ENCODE assay signal across 17 cellular contexts in genomic region chr16:86382067-86382773, GRCh38.
DNase-seq lines count a peak whose midpoint lies in the region; ATAC-seq, FAIRE-seq and TF ChIP-seq lines count a peak whose summit lies in the region.
"Had no signal": no experiment of that assay in that cellular context is flagged by ENCODE, and none has a peak within 500 bp of the region (broad histone marks: within the 10 kb centered on the region; RNA-seq: fewer than 3 reads in every experiment).

No MANE protein-coding gene starts in this region.

- H3K27me3 Mint-ChIP-seq in activated T-cell treated with anti-CD3 and anti-CD28 coated beads, Interleukin-2, amount 50 U/mL, for 4 hours (ENCODE audit: low read depth): peaks cover 10% of the 10 kb centered on the region

- 0% methylated on average over 11 of the region's 17 CpGs for WGBS in HepG2 (ENCODE audit: low lambda C conversion rate)
- 44% methylated on average over 7 of the region's 17 CpGs for WGBS in right lobe of liver (ENCODE audit: insufficient coverage, low coverage, low lambda C conversion rate, missing lambda C conversion rate)
- WGBS in neuronal stem cell (ENCODE audit: extremely low coverage in 2 of 2, insufficient read length in 2 of 2, insufficient replicate concordance in 1 of 2), 2 donors: no CpG with 5 or more reads among the region's 17 CpGs

- TF ChIP-seq RAD21 in HepG2 (CRISPR knock-in tag; IDR thresholded peaks at IDR 0.05): no peak

- no peaks in the 10 kb centered on the region for H3K9me3 Mint-ChIP-seq in activated T-cell treated with anti-CD3 and anti-CD28 coated beads, Interleukin-2, amount 50 U/mL, for 4 hours
- H3K9me3 Mint-ChIP-seq: HFFc6 had no signal

- H3K27me3 ChIP-seq in HepG2 (ENCODE audit: control insufficient read depth in 1 of 2, insufficient read depth in 2 of 2, low read length in 2 of 2): peaks cover 13 to 81% of the 10 kb centered on the region in 2 experiments; a peak in 4 of 5 replicates
- no peaks in the 10 kb centered on the region for H3K27me3 ChIP-seq in right lobe of liver
- H3K27me3 ChIP-seq in neuronal stem cell (ENCODE audit: control insufficient read depth in 3 of 3, insufficient read depth in 3 of 3, low read depth in 1 of 3, low read length in 3 of 3): peaks cover 0 to 22% (median 0%) of the 10 kb centered on the region in 3 experiments
- H3K27me3 ChIP-seq: BLaER1 had no signal

- no peaks in the 10 kb centered on the region for H3K36me3 Mint-ChIP-seq in activated T-cell treated with anti-CD3 and anti-CD28 coated beads, Interleukin-2, amount 50 U/mL, for 4 hours (ENCODE audit: insufficient read depth)
- H3K36me3 Mint-ChIP-seq: CD14-positive monocyte; CD4-positive, alpha-beta memory T cell had no signal

- H3K4me3 ChIP-seq in HepG2 (replicated peaks in 1 of 3; ENCODE audit: insufficient read depth in 1 of 3, low read depth in 2 of 3, low read length in 3 of 3) (no peak overlapping the region), right lobe of liver (no peak overlapping the region), neuronal stem cell (ENCODE audit: low read length in 2 of 2) (no peak overlapping the region)
- H3K4me3 ChIP-seq: BLaER1, GM23248 had no signal

- no peaks in the 10 kb centered on the region for H3K79me2 ChIP-seq in HepG2 (ENCODE audit: insufficient read depth, low read length)

- intact Hi-C loops in HepG2 (cut with micrococcal nuclease; ENCODE audit: unreplicated experiment): no loop called here
- intact Hi-C loops in right lobe of liver (cut with DNase I): no loop called here

- FAIRE-seq in HepG2 (lab: Jason Lieb, UNC) (no peak), urothelium cell line (lab: Jason Lieb, UNC) (no peak)
- FAIRE-seq: H54 had no signal

- H3K4me1 Mint-ChIP-seq in activated T-cell treated with anti-CD3 and anti-CD28 coated beads, Interleukin-2, amount 50 U/mL, for 4 hours (ENCODE audit: low read depth): no peaks in the 10 kb centered on the region
- H3K4me1 Mint-ChIP-seq: CD4-positive, alpha-beta memory T cell had no signal

- H3K9ac ChIP-seq in HepG2 (ENCODE audit: insufficient read depth, low read depth, low read length) (no peak overlapping the region), neuronal stem cell (ENCODE audit: low read depth, low read length, poor library complexity) (no peak overlapping the region)
- H3K9ac ChIP-seq: BLaER1, GM23248 had no signal

- no peak overlapping the region for H3K4me3 Mint-ChIP-seq in activated T-cell treated with anti-CD3 and anti-CD28 coated beads, Interleukin-2, amount 50 U/mL, for 4 hours
- H3K4me3 Mint-ChIP-seq: CD14-positive monocyte; CD4-positive, alpha-beta memory T cell; HFFc6 had no signal

- no peak overlapping the region for H2BK15ac ChIP-seq in neuronal stem cell (ENCODE audit: low read length)

- TF ChIP-seq EP300 in HepG2 (IDR thresholded peaks at IDR 0.05; ENCODE audit: low read depth in 2 of 2, low read length in 2 of 2): no peak
- TF ChIP-seq EP300 in HepG2 (CRISPR knock-in tag; IDR thresholded peaks at IDR 0.05; ENCODE audit: borderline replicate concordance): no peak

- H3K4me1 ChIP-seq in HepG2 (ENCODE audit: insufficient read depth, low read length) (no peaks in the 10 kb centered on the region), right lobe of liver (no peaks in the 10 kb centered on the region), neuronal stem cell (ENCODE audit: control insufficient read depth in 2 of 2, insufficient read depth in 1 of 2, low read depth in 1 of 2, low read length in 2 of 2) (peaks cover 0 to 13% of the 10 kb centered on the region in 2 donors)

- peak overlapping the region; percentile 42 for H2BK120ac ChIP-seq in neuronal stem cell (ENCODE audit: low read depth, low read length)

- no peak overlapping the region for H4K8ac ChIP-seq in neuronal stem cell (ENCODE audit: low read depth, low read length)

- H3K18ac ChIP-seq in neuronal stem cell (ENCODE audit: low read length): peak overlapping the region; percentile 74

- no peak overlapping the region for H2BK5ac ChIP-seq in neuronal stem cell (ENCODE audit: low read length)

- ATAC-seq in HepG2 (no peak), right lobe of liver (no peak)
- ATAC-seq in activated T-cell treated with anti-CD3 and anti-CD28 coated beads, Interleukin-2, amount 50 U/mL, for 4 hours: no peak
- ATAC-seq: HCT116 had no signal

- H3K23ac ChIP-seq in neuronal stem cell (ENCODE audit: low read depth, low read length, poor library complexity): peak overlapping the region; percentile 10

- POLR2A ChIA-PET in HepG2 (lab: Yijun Ruan, JAX): no interaction called here

- in situ Hi-C loops in HepG2 (cut with HindIII; ENCODE audit: extremely low pct_ligation_motif_present, low pct_unique_long_range_greater_than_20kb): no loop called here

- H2BK12ac ChIP-seq in neuronal stem cell (ENCODE audit: low read length): no peak overlapping the region

- H4K91ac ChIP-seq in neuronal stem cell (ENCODE audit: low read depth, low read length, poor library complexity): no peak overlapping the region

- BruUV-seq in HepG2 (replicated peaks; lab: Mats Ljungman, UMichigan): no TSS peak

- H2AK5ac ChIP-seq in neuronal stem cell (ENCODE audit: low read depth, low read length): peak overlapping the region; percentile 66

- H2AFZ ChIP-seq in HepG2 (ENCODE audit: low read length) (no peak overlapping the region), neuronal stem cell (ENCODE audit: low read length) (no peak overlapping the region)
- H2AFZ ChIP-seq: GM23248 had no signal

- H3K27ac ChIP-seq in HepG2 (ENCODE audit: extremely low read length, insufficient read depth, low read length): no peak overlapping the region
- H3K27ac ChIP-seq in right lobe of liver: no peak overlapping the region
- H3K27ac ChIP-seq in neuronal stem cell (replicated peaks; ENCODE audit: low read length): no peak overlapping the region
- H3K27ac ChIP-seq: 22Rv1, BLaER1, GM23248 had no signal

- TF ChIP-seq CTCF in HepG2 (CRISPR knock-in tag; IDR thresholded peaks at IDR 0.05) (no peak), right lobe of liver (IDR thresholded peaks at IDR 0.05) (no peak)

- no peak overlapping the region for H3K4me2 ChIP-seq in HepG2 (ENCODE audit: low read depth, low read length)
- H3K4me2 ChIP-seq in neuronal stem cell (ENCODE audit: insufficient read depth, low read length, poor library complexity, severe bottlenecking): no peak overlapping the region
- H3K4me2 ChIP-seq: BLaER1 had no signal

- H3K14ac ChIP-seq in neuronal stem cell (ENCODE audit: low read length): no peak overlapping the region

- DNase-seq in HepG2 (ENCODE audit: low spot score): no peak
- DNase-seq in right lobe of liver: no peak
- peak; percentile 13 for DNase-seq in epidermal melanocyte (ENCODE audit: insufficient read length, low spot score)
- no peak for DNase-seq in neuronal stem cell (ENCODE audit: low spot score)
- DNase-seq in RPMI8226: no peak
- DNase-seq in urothelium cell line (ENCODE audit: low spot score): no peak
- DNase-seq in activated T-cell treated with anti-CD3 and anti-CD28 coated beads, Interleukin-2, amount 50 U/mL, for 4 hours: no peak
- DNase-seq: CD4-positive, alpha-beta memory T cell; DMS79 treated with DMSO at 0.1 percent for 48 hours; GF-D8; GM23248; HFFc6 had no signal

- no peak overlapping the region for H3K4ac ChIP-seq in neuronal stem cell (ENCODE audit: low read length)

- no peaks in the 10 kb centered on the region for H3K79me1 ChIP-seq in neuronal stem cell (ENCODE audit: low read depth, low read length)

- no peaks in the 10 kb centered on the region for H3K36me3 ChIP-seq in HepG2 (replicated peaks in 1 of 2; ENCODE audit: control insufficient read depth in 1 of 2, insufficient read depth in 2 of 2, low read length in 2 of 2)
- no peaks in the 10 kb centered on the region for H3K36me3 ChIP-seq in right lobe of liver
- no peaks in the 10 kb centered on the region for H3K36me3 ChIP-seq in neuronal stem cell (replicated peaks in 1 of 2; ENCODE audit: control insufficient read depth in 2 of 2, insufficient read depth in 2 of 2, low read length in 2 of 2)
- H3K36me3 ChIP-seq: BLaER1 had no signal

- H4K20me1 ChIP-seq in HepG2 (ENCODE audit: insufficient read depth, low read length): no peaks in the 10 kb centered on the region; the same call in 1 of the 2 replicates
- H4K20me1 ChIP-seq: BLaER1 had no signal

- TF ChIP-seq POLR2A in HepG2 (IDR thresholded peaks at IDR 0.05; ENCODE audit: insufficient read depth in 1 of 2, low read depth in 2 of 2, low read length in 2 of 2) (no peak), right lobe of liver (IDR thresholded peaks at IDR 0.05) (no peak)

- H3K9me3 ChIP-seq in HepG2 (ENCODE audit: low read length) (no peaks in the 10 kb centered on the region), right lobe of liver (no peaks in the 10 kb centered on the region), neuronal stem cell (replicated peaks in 1 of 2; ENCODE audit: control insufficient read depth in 2 of 2, insufficient read depth in 1 of 2, low read depth in 1 of 2, low read length in 2 of 2) (no peaks in the 10 kb centered on the region)
- H3K9me3 ChIP-seq: BLaER1 had no signal

- CTCF ChIA-PET in HepG2 (lab: Yijun Ruan, JAX; ENCODE audit: low intra/inter-chr PET ratio, low total read pairs): no interaction called here

TF ChIP-seq in HepG2, 621 proteins besides CTCF, POLR2A, EP300 and RAD21 (continues in another document):
- TF ChIP-seq ZNF616 (CRISPR knock-in tag; IDR thresholded peaks at IDR 0.05; ENCODE audit: low read depth) (no peak), USF2 (IDR thresholded peaks at IDR 0.05; ENCODE audit: low read depth, low read length) (no peak), USF2 (CRISPR knock-in tag; IDR thresholded peaks at IDR 0.05; ENCODE audit: borderline replicate concordance) (no peak), MED8 (CRISPR knock-in tag; IDR thresholded peaks at IDR 0.05; ENCODE audit: insufficient replicate concordance) (no peak), MIER3 (CRISPR knock-in tag; IDR thresholded peaks at IDR 0.05; ENCODE audit: borderline replicate concordance) (no peak), ZNF781 (CRISPR knock-in tag; IDR thresholded peaks at IDR 0.05; ENCODE audit: borderline replicate concordance, not compliant biosample characterization) (no peak), ZNF530 (CRISPR knock-in tag; IDR thresholded peaks at IDR 0.05; ENCODE audit: low read depth) (no peak), SIN3A (IDR thresholded peaks at IDR 0.05; ENCODE audit: borderline replicate concordance, low read depth, low read length) (no peak)
